Comparison of ENCODE assay signal across 16 cellular contexts in genomic region chr20:23466961-23467360, GRCh38. TPM values are rescaled to one million over a fixed set of nuclear protein-coding genes. Genes with fewer than 3 reads are reported as not detected.
"Had no signal": no experiment of that assay in that cellular context is flagged by ENCODE, and none has a peak within 500 bp of the region (broad histone marks: within the 10 kb centered on the region; RNA-seq: fewer than 3 reads in every experiment).

No MANE protein-coding gene starts in this region.

RNA-seq across cellular contexts. Expression of gene CST11, which starts 14.3 kb away (rescaled TPM):
- total RNA-seq: stomach, subcutaneous adipose tissue, suprapubic skin, temporal lobe, testis, thoracic aorta, thyroid gland, tibial nerve, transverse colon, upper lobe of left lung, upper lobe of right lung, ureter, urinary bladder, uterus, vagina had no signal
- polyA plus RNA-seq: stomach, urinary bladder had no signal

RNA-seq across cellular contexts. Expression of gene CST8, which starts 24.0 kb away (rescaled TPM):
- total RNA-seq: stomach, subcutaneous adipose tissue, suprapubic skin, temporal lobe, thoracic aorta, thyroid gland, tibial nerve, transverse colon, upper lobe of left lung, upper lobe of right lung, ureter, urinary bladder, uterus, vagina had no signal
- polyA plus RNA-seq: stomach, thymus, urinary bladder had no signal

RNA-seq across cellular contexts. Expression of gene CSTL1, which starts 27.5 kb away (rescaled TPM):
- total RNA-seq: subcutaneous adipose tissue, suprapubic skin, temporal lobe, thoracic aorta, thyroid gland, tibial nerve, transverse colon, upper lobe of left lung, upper lobe of right lung, ureter, urinary bladder, uterus, vagina had no signal
- polyA plus RNA-seq: stomach, urinary bladder had no signal
